ENCODE assay signal across 8 cellular contexts in genomic region chr18:23918395-23919032, GRCh38.
DNase-seq lines count a peak whose midpoint lies in the region; ATAC-seq and TF ChIP-seq lines count a peak whose summit lies in the region.

No MANE protein-coding gene starts in this region.

- H3K4me3 ChIP-seq in AG10803 (ENCODE audit: low read length), result no peak overlapping the region
- H3K4me3 ChIP-seq in astrocyte of the spinal cord (ENCODE audit: low read depth, low read length), result no peak overlapping the region

- DNase-seq in AG10803 (ENCODE audit: low read depth) (peak; percentile 40), NCI-H1417 treated with DMSO at 0.1 percent for 48 hours (lab: John Stamatoyannopoulos, UW) (peak; percentile 17), T1000 (lab: John Stamatoyannopoulos, UW) (peak; percentile 46), astrocyte of the spinal cord (ENCODE audit: low read depth, low spot score) (peak; percentile 57), iPS DF 4.7 (ENCODE audit: extremely low read depth, low spot score) (peak; percentile 83)
- DNase-seq in stimulated activated CD4-positive, alpha-beta T cell treated with anti-CD3 and anti-CD28 coated beads, Interleukin-12 subunit alpha, Interleukin-12 subunit beta, amount 100 ng/mL, for 48 hours (ENCODE audit: low read depth in 2 of 3, low spot score in 1 of 3), result peak; percentile 50 to 83 (median 69)

- ATAC-seq in GM19035 (IDR thresholded peaks at IDR 0.05; ENCODE audit: unreplicated experiment) (peak; percentile 56), GM21825 (IDR thresholded peaks at IDR 0.05; ENCODE audit: unreplicated experiment) (no peak)

- in situ Hi-C loops in astrocyte of the spinal cord (cut with HindIII; ENCODE audit: low sequenced_read_pairs), result no loop called here

- TF ChIP-seq CTCF in AG10803 (conservative IDR thresholded peaks at IDR 0.05; ENCODE audit: low read length) (peak; percentile 94), astrocyte of the spinal cord (IDR thresholded peaks at IDR 0.05; ENCODE audit: low read depth, low read length) (peak; percentile 84)

Comparison
In these comparisons a context has a peak if more than half of its experiments do, and no peak if none do; other contexts are left out.
1. DNase-seq: peak in every context shown above with its lines; median percentile 83 in iPS DF 4.7; 69 in stimulated activated CD4-positive, alpha-beta T cell treated with anti-CD3 and anti-CD28 coated beads, Interleukin-12 subunit alpha, Interleukin-12 subunit beta, amount 100 ng/mL, for 48 hours; 57 in astrocyte of the spinal cord; 46 in T1000; 40 in AG10803; 17 in NCI-H1417 treated with DMSO at 0.1 percent for 48 hours.